20 cellular contexts compared by ENCODE assay signal in genomic region chr17:66934040-66934439, GRCh38. TPM values are rescaled to one million over a fixed set of nuclear protein-coding genes. Genes with fewer than 3 reads are reported as not detected.
A peak's percentile ranks its signal among the peaks of the same experiment; 100 is the strongest.
DNase-seq lines count a peak whose midpoint lies in the region; ATAC-seq, FAIRE-seq and TF ChIP-seq lines count a peak whose summit lies in the region.
"Had no signal": no experiment of that assay in that cellular context is flagged by ENCODE, and none has a peak within 500 bp of the region (broad histone marks: within the 10 kb centered on the region; RNA-seq: fewer than 3 reads in every experiment).

No MANE protein-coding gene starts in this region.

- no peaks in the 10 kb centered on the region for H3K27me3 ChIP-seq in RWPE2 (ENCODE audit: insufficient read depth, poor library complexity, severe bottlenecking)
- no peaks in the 10 kb centered on the region for H3K27me3 ChIP-seq in endodermal cell (ENCODE audit: control insufficient read depth, insufficient read depth, low read length, poor library complexity, severe bottlenecking)
- H3K27me3 ChIP-seq in spleen (replicated peaks in 1 of 7), result peaks cover 0 to 28% (median 0%) of the 10 kb centered on the region in 7 donors
- H3K27me3 ChIP-seq: BLaER1 had no signal

- no peak overlapping the region for H3K4me3 ChIP-seq in RWPE2 (ENCODE audit: severe bottlenecking)
- H3K4me3 ChIP-seq in endodermal cell (ENCODE audit: low read length), result no peak overlapping the region
- no peak overlapping the region for H3K4me3 ChIP-seq in spleen
- H3K4me3 ChIP-seq: BLaER1, GM12878, GM23338 had no signal

- intact Hi-C loops in spleen (cut with DNase I; ENCODE audit: low total_unique reads), result no loop called here
- intact Hi-C loops in Right ventricle myocardium superior (cut with DNase I), result no loop called here

- H3K27ac ChIP-seq in RWPE2 (ENCODE audit: poor library complexity, severe bottlenecking) (no peak overlapping the region), endodermal cell (ENCODE audit: low read depth, low read length) (no peak overlapping the region), spleen (no peak overlapping the region)
- H3K27ac ChIP-seq: BLaER1, C4-2B had no signal

- WGBS in endodermal cell (ENCODE audit: insufficient coverage in 1 of 2, insufficient read length in 1 of 2), 2 experiments, result 79 to 89% methylated on average over 2 of the region's 2 CpGs
- WGBS in spleen, 5 donors, result 50 to 73% (median 70%) methylated on average over 1 to 2 of the region's 2 CpGs

- H3K36me3 Mint-ChIP-seq in endodermal cell (ENCODE audit: low read depth), result peaks cover 4% of the 10 kb centered on the region
- H3K36me3 Mint-ChIP-seq in activated CD4-positive, alpha-beta T cell treated with anti-CD3 and anti-CD28 coated beads, Interleukin-2, amount 10 ng/mL, durations not matched to agents 7 days and 5 days (ENCODE audit: low read depth), result no peaks in the 10 kb centered on the region
- H3K36me3 Mint-ChIP-seq: CD4-positive, CD25-positive, alpha-beta regulatory T cell; CD8-positive, alpha-beta T cell had no signal

- H3K9ac ChIP-seq in endodermal cell (ENCODE audit: extremely low read depth, low read length, poor library complexity, severe bottlenecking), result no peak overlapping the region
- H3K9ac ChIP-seq: BLaER1 had no signal

- H3K9me3 Mint-ChIP-seq in endodermal cell, result peaks cover 44% of the 10 kb centered on the region
- H3K9me3 Mint-ChIP-seq in activated CD4-positive, alpha-beta T cell treated with anti-CD3 and anti-CD28 coated beads, Interleukin-2, amount 10 ng/mL, durations not matched to agents 7 days and 5 days, result peaks cover 9% of the 10 kb centered on the region

- ATAC-seq in RWPE2 (ENCODE audit: low read depth), result no peak
- ATAC-seq in Right ventricle myocardium superior (ENCODE audit: poor library complexity), result no peak
- ATAC-seq: CD8-positive, alpha-beta T cell; GM12878; GM23338; HCT116 had no signal

- TF ChIP-seq POLR2A in spleen (IDR thresholded peaks at IDR 0.05), result no peak

- peaks cover 3% of the 10 kb centered on the region for H3K27me3 Mint-ChIP-seq in endodermal cell (ENCODE audit: insufficient read depth)
- peaks cover 6% of the 10 kb centered on the region for H3K27me3 Mint-ChIP-seq in activated CD4-positive, alpha-beta T cell treated with anti-CD3 and anti-CD28 coated beads, Interleukin-2, amount 10 ng/mL, durations not matched to agents 7 days and 5 days

- no peaks in the 10 kb centered on the region for H3K4me1 Mint-ChIP-seq in endodermal cell
- H3K4me1 Mint-ChIP-seq in activated CD4-positive, alpha-beta T cell treated with anti-CD3 and anti-CD28 coated beads, Interleukin-2, amount 10 ng/mL, durations not matched to agents 7 days and 5 days, result no peaks in the 10 kb centered on the region
- H3K4me1 Mint-ChIP-seq: CD4-positive, CD25-positive, alpha-beta regulatory T cell; GM23338; H9 had no signal

- H3K36me3 ChIP-seq in RWPE2 (ENCODE audit: low read depth) (no peaks in the 10 kb centered on the region), endodermal cell (ENCODE audit: control insufficient read depth, insufficient read depth, low read length) (no peaks in the 10 kb centered on the region), spleen (no peaks in the 10 kb centered on the region)
- H3K36me3 ChIP-seq: BLaER1 had no signal

- POLR2A ChIA-PET in activated CD4-positive, alpha-beta T cell treated with anti-CD3 and anti-CD28 coated beads, Interleukin-2, amount 10 ng/mL, durations not matched to agents 7 days and 5 days (lab: Charles Lee), result no interaction called here

- CTCF ChIA-PET in activated CD4-positive, alpha-beta T cell treated with anti-CD3 and anti-CD28 coated beads, Interleukin-2, amount 10 ng/mL, durations not matched to agents 7 days and 5 days (lab: Charles Lee), result no interaction called here

- H3K27ac Mint-ChIP-seq in endodermal cell, result no peak overlapping the region
- H3K27ac Mint-ChIP-seq in activated CD4-positive, alpha-beta T cell treated with anti-CD3 and anti-CD28 coated beads, Interleukin-2, amount 10 ng/mL, durations not matched to agents 7 days and 5 days, result no peak overlapping the region
- H3K27ac Mint-ChIP-seq: CD4-positive, CD25-positive, alpha-beta regulatory T cell; CD8-positive, alpha-beta T cell; GM23338; H9 had no signal

- FAIRE-seq in frontal cortex (lab: Jason Lieb, UNC), result no peak
- FAIRE-seq: GM12878, GM18507 had no signal

- no peak overlapping the region for H3K4me3 Mint-ChIP-seq in endodermal cell
- no peak overlapping the region for H3K4me3 Mint-ChIP-seq in activated CD4-positive, alpha-beta T cell treated with anti-CD3 and anti-CD28 coated beads, Interleukin-2, amount 10 ng/mL, durations not matched to agents 7 days and 5 days
- H3K4me3 Mint-ChIP-seq: CD4-positive, CD25-positive, alpha-beta regulatory T cell; CD8-positive, alpha-beta T cell; GM23338; H9 had no signal

- H3K9me3 ChIP-seq in RWPE2 (ENCODE audit: severe bottlenecking), result peaks cover 3% of the 10 kb centered on the region
- H3K9me3 ChIP-seq in endodermal cell (ENCODE audit: control insufficient read depth, low read length), result peaks cover 17% of the 10 kb centered on the region
- H3K9me3 ChIP-seq in spleen, result peaks cover 0 to 35% (median 6%) of the 10 kb centered on the region in 8 donors

- H3K4me1 ChIP-seq in RWPE2 (ENCODE audit: insufficient read depth, poor library complexity, severe bottlenecking) (no peaks in the 10 kb centered on the region), endodermal cell (ENCODE audit: control insufficient read depth, insufficient read depth, low read length) (no peaks in the 10 kb centered on the region), spleen (no peaks in the 10 kb centered on the region)

- DNase-seq in RWPE2 (ENCODE audit: low spot score), result peak; percentile 6
- DNase-seq in endodermal cell, result peak; percentile 22
- DNase-seq in spleen, result peak; percentile 20
- DNase-seq in Right ventricle myocardium superior, result no peak
- DNase-seq in activated CD4-positive, alpha-beta T cell treated with anti-CD3 and anti-CD28 coated beads, Interleukin-2, amount 10 ng/mL, durations not matched to agents 7 days and 5 days, result no peak
- no peak for DNase-seq in frontal cortex (ENCODE audit: low spot score in 2 of 2)
- DNase-seq: Caco-2; CD4-positive, CD25-positive, alpha-beta regulatory T cell; CD8-positive, alpha-beta T cell; DMS 273 treated with DMSO at 0.1 percent for 48 hours; DMS79; EL; GDM1; H9 had no signal

- no peak for TF ChIP-seq CTCF in RWPE2 (IDR thresholded peaks at IDR 0.05; ENCODE audit: poor library complexity, severe bottlenecking)
- TF ChIP-seq CTCF in endodermal cell (conservative IDR thresholded peaks at IDR 0.05), result no peak
- no peak for TF ChIP-seq CTCF in spleen (IDR thresholded peaks at IDR 0.05 in 8 of 11, conservative IDR thresholded peaks at IDR 0.05 in 3 of 11)

RNA-seq across cellular contexts. Expression of gene CACNG4, which starts 30.5 kb away (rescaled TPM):
- total RNA-seq in endodermal cell (1 to 10 TPM in 1 of 2 donors, under 1 TPM in 1; 0.22 to 1.3 TPM), spleen (not detected), Right ventricle myocardium superior (not detected), frontal cortex (33.4 TPM)
- polyA plus RNA-seq in endodermal cell (2013, experiment 1 of 2), result 40.5 TPM
- polyA plus RNA-seq in endodermal cell (2013, experiment 2 of 2), result 38.6 TPM
- not detected for polyA plus RNA-seq in spleen
- total RNA-seq in activated CD4-positive, alpha-beta T cell treated with anti-CD3 and anti-CD28 coated beads, Interleukin-2, amount 10 ng/mL, durations not matched to agents 7 days and 5 days, result not detected
- total RNA-seq: CD4-positive, CD25-positive, alpha-beta regulatory T cell; CD8-positive, alpha-beta T cell had no signal
- polyA plus RNA-seq: CD4-positive, CD25-positive, alpha-beta regulatory T cell had no signal

Comparison
In these comparisons a context has a peak if more than half of its experiments do, and no peak if none do; other contexts are left out.
1. DNase-seq: peak in RWPE2 (single experiment), endodermal cell (single experiment) and spleen (single experiment); none in Right ventricle myocardium superior (single experiment), activated CD4-positive, alpha-beta T cell treated with anti-CD3 and anti-CD28 coated beads, Interleukin-2, amount 10 ng/mL, durations not matched to agents 7 days and 5 days (single experiment) and frontal cortex (0 of 2).
2. RNA of gene CACNG4, which starts 30.5 kb away (total RNA-seq): 33.4 TPM in frontal cortex (single experiment); 0.22 to 1.3 TPM in endodermal cell, not detected in Right ventricle myocardium superior (single experiment), not detected in spleen and not detected in activated CD4-positive, alpha-beta T cell treated with anti-CD3 and anti-CD28 coated beads, Interleukin-2, amount 10 ng/mL, durations not matched to agents 7 days and 5 days; every median in the first group is over 10 times any median in the second.